24 cellular contexts compared by ENCODE assay signal in the genomic region with DNA sequence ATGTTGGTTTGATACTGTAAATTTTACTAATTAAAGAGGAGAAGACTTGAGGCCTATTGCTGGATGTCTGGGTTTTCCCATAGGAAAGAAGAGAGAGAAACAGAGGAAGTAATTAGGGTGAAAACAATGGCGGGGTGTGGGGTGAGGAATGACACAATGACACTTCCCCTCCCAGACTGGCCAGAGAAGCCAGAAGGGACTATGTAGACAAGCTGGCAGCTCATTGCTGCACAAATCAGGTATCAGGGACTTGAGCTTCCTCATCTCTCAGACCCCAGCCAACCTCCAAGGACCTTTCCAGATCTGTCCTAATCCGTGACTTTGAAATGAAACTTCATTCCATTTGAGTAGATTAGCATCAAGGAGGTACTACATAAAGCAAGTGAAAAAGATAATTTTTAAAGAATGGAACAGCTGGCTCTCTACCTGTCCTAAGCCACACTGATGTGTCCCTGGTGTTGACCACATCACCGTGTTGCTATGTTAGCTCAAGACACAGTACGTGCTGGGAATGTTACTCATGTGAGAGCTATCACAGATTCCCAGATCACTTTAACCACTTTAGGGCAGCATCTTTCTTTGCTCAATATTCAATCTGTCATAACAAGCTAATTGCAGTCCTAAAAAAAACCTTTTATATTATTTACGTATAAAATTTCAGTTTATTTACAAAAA. TPM values are rescaled to one million over a fixed set of nuclear protein-coding genes. Genes with fewer than 3 reads are reported as not detected.
DNase-seq lines count a peak whose midpoint lies in the region; ATAC-seq, FAIRE-seq and TF ChIP-seq lines count a peak whose summit lies in the region.
"Had no signal": no experiment of that assay in that cellular context is flagged by ENCODE, and none has a peak within 500 bp of the region (broad histone marks: within the 10 kb centered on the region; RNA-seq: fewer than 3 reads in every experiment).

No MANE protein-coding gene starts in this region.

- 88 to 100% methylated on average over 1 to 5 of the region's 5 CpGs for WGBS in H1 (ENCODE audit: extremely low coverage in 1 of 2, insufficient coverage in 1 of 2, insufficient read length in 1 of 2, insufficient replicate concordance in 2 of 2, low coverage in 1 of 2, low lambda C conversion rate in 2 of 2, missing lambda C conversion rate in 1 of 2), 2 experiments
- 96% methylated on average over 2 of the region's 5 CpGs for WGBS in mesodermal cell (ENCODE audit: insufficient coverage in 2 of 2), 2 experiments

- ATAC-seq in HG03521 (IDR thresholded peaks at IDR 0.05; ENCODE audit: unreplicated experiment) (no peak), HG03442 (IDR thresholded peaks at IDR 0.05; ENCODE audit: unreplicated experiment) (no peak)

- peak overlapping the region; percentile 24; the same call in 1 of the 2 replicates for H2AFZ ChIP-seq in H1 (ENCODE audit: low read length)
- H2AFZ ChIP-seq: PC-9 had no signal

- no peak overlapping the region; the same call in 1 of the 2 replicates for H2BK20ac ChIP-seq in H1 (ENCODE audit: low read length)

- H3K14ac ChIP-seq in H1 (ENCODE audit: insufficient read length) = no peak overlapping the region

- H3K18ac ChIP-seq in H1 (ENCODE audit: extremely low read depth, low read length) = no peak overlapping the region

- H3K9me3 ChIP-seq in H1 (ENCODE audit: insufficient read depth in 2 of 2, low read depth in 1 of 2, low read length in 1 of 2) (no peaks in the 10 kb centered on the region), mesodermal cell (ENCODE audit: control insufficient read depth, low read length) (no peaks in the 10 kb centered on the region)

- H4K8ac ChIP-seq in H1 (ENCODE audit: extremely low read depth, insufficient read depth, low read length) = no peak overlapping the region

- no peak overlapping the region; the same call in 1 of the 2 replicates for H2BK15ac ChIP-seq in H1 (ENCODE audit: low read length)

- DNase-seq in AG10803 (ENCODE audit: low read depth) (peak; percentile 34), LHCN-M2 (ENCODE audit: low read depth) (peak; percentile 19), H1 (ENCODE audit: low read depth in 1 of 2, low spot score in 2 of 2) (no peak), NCI-H1930 (lab: John Stamatoyannopoulos, UW) (no peak), H7 (no peak)
- DNase-seq: CD8-positive, alpha-beta memory T cell; DMS79 treated with DMSO at 0.1 percent for 48 hours; GDM1; GOT3; NCI-H1092; NCI-H146; NCI-H2081 treated with DMSO at 0.1 percent for 48 hours; NCI-H510A; NCI-H774; PC-9 had no signal

- no peak for TF ChIP-seq CTCF in AG10803 (conservative IDR thresholded peaks at IDR 0.05; ENCODE audit: low read length)
- TF ChIP-seq CTCF in H1 (IDR thresholded peaks at IDR 0.05; ENCODE audit: control extremely low read depth in 1 of 3, insufficient read depth in 1 of 3, low read depth in 1 of 3, low read length in 3 of 3) = no peak

- no peak overlapping the region for H3K9ac ChIP-seq in H1 (replicated peaks in 1 of 4; ENCODE audit: extremely low read depth in 1 of 4, low read depth in 3 of 4, low read length in 3 of 4)
- H3K9ac ChIP-seq: BLaER1 treated with 17β-estradiol and CSF1 and Interleukin-3, amounts not matched to agents 10 nM and 100 nM had no signal

- H3K36me3 ChIP-seq in H1 (ENCODE audit: control insufficient read depth in 2 of 4, insufficient read depth in 4 of 4, low read length in 3 of 4) = no peaks in the 10 kb centered on the region
- H3K36me3 ChIP-seq in mesodermal cell (ENCODE audit: control insufficient read depth, insufficient read depth, low read length) = no peaks in the 10 kb centered on the region
- H3K36me3 ChIP-seq in H7 (replicated peaks; ENCODE audit: control insufficient read depth, insufficient read depth, low read length) = no peaks in the 10 kb centered on the region
- H3K36me3 ChIP-seq: BLaER1 treated with 17β-estradiol and CSF1 and Interleukin-3, amounts not matched to agents 10 nM and 100 nM had no signal

- H4K20me1 ChIP-seq in H1 (replicated peaks in 1 of 2; ENCODE audit: control insufficient read depth in 1 of 2, insufficient read depth in 2 of 2, low read length in 2 of 2) = no peaks in the 10 kb centered on the region
- H4K20me1 ChIP-seq: BLaER1 treated with 17β-estradiol and CSF1 and Interleukin-3, amounts not matched to agents 10 nM and 100 nM had no signal

- no peak overlapping the region for H3K23ac ChIP-seq in H1 (ENCODE audit: insufficient read length)

- H4K91ac ChIP-seq in H1 (replicated peaks; ENCODE audit: insufficient read length, low read length) = no peak overlapping the region

- no peak overlapping the region for H3K4me2 ChIP-seq in H1 (ENCODE audit: insufficient read depth in 1 of 2, low read depth in 2 of 2, low read length in 2 of 2)
- H3K4me2 ChIP-seq: BLaER1 treated with 17β-estradiol and CSF1 and Interleukin-3, amounts not matched to agents 10 nM and 100 nM; PC-9 had no signal

- TF ChIP-seq EP300 in H1 (IDR thresholded peaks at IDR 0.05; ENCODE audit: borderline replicate concordance in 1 of 2, low read depth in 2 of 2, low read length in 2 of 2) = no peak

- H3K27me3 ChIP-seq in H1 (replicated peaks in 1 of 4; ENCODE audit: control insufficient read depth in 3 of 4, extremely low read depth in 1 of 4, insufficient read depth in 3 of 4, low read length in 3 of 4) = no peaks in the 10 kb centered on the region
- no peaks in the 10 kb centered on the region for H3K27me3 ChIP-seq in H7 (ENCODE audit: control insufficient read depth, insufficient read depth, low read length)
- H3K27me3 ChIP-seq: BLaER1 treated with 17β-estradiol and CSF1 and Interleukin-3, amounts not matched to agents 10 nM and 100 nM had no signal

- H3K27ac ChIP-seq in H1 (ENCODE audit: low read depth, low read length) = no peak overlapping the region
- peak overlapping the region; percentile 23 for H3K27ac ChIP-seq in mesodermal cell (ENCODE audit: low read depth, low read length, severe bottlenecking)
- H3K27ac ChIP-seq: BLaER1 treated with 17β-estradiol and CSF1 and Interleukin-3, amounts not matched to agents 10 nM and 100 nM; PC-9 had no signal

- POLR2A ChIA-PET in H1 (lab: Charles Lee; ENCODE audit: partially characterized antibody) = no interaction called here

- no peak for TF ChIP-seq POLR2A in H1 (IDR thresholded peaks at IDR 0.05; ENCODE audit: control extremely low read depth in 1 of 2, low read depth in 2 of 2, low read length in 2 of 2)

- H3K79me2 ChIP-seq in H1 (ENCODE audit: control insufficient read depth in 1 of 2, insufficient read depth in 2 of 2, low read length in 2 of 2) = no peaks in the 10 kb centered on the region

- H3K4me1 ChIP-seq in H1 (replicated peaks in 1 of 4; ENCODE audit: control insufficient read depth in 3 of 4, insufficient read depth in 4 of 4, low read length in 3 of 4) = peaks cover 0 to 5% (median 1%) of the 10 kb centered on the region in 4 experiments; a peak in 2 of 7 replicates
- H3K4me1 ChIP-seq in mesodermal cell (ENCODE audit: control insufficient read depth, insufficient read depth, low read length, poor library complexity, severe bottlenecking) = peaks cover 19% of the 10 kb centered on the region

- no peak for FAIRE-seq in H1 (lab: Jason Lieb, UNC)
- FAIRE-seq: D721Med, GM12891 had no signal

- H3K4me3 ChIP-seq in AG10803 (ENCODE audit: low read length) = no peak overlapping the region
- no peak overlapping the region for H3K4me3 ChIP-seq in H1 (ENCODE audit: extremely low read depth in 1 of 4, insufficient read depth in 2 of 4, low read depth in 3 of 4, low read length in 4 of 4)
- no peak overlapping the region for H3K4me3 ChIP-seq in mesodermal cell (ENCODE audit: extremely low read depth, insufficient read depth, low read length, poor library complexity, severe bottlenecking)
- no peak overlapping the region for H3K4me3 ChIP-seq in H7 (ENCODE audit: insufficient read depth, low read depth, low read length)
- H3K4me3 ChIP-seq: BLaER1 treated with 17β-estradiol and CSF1 and Interleukin-3, amounts not matched to agents 10 nM and 100 nM; PC-9 had no signal

- no peak overlapping the region for H2AK5ac ChIP-seq in H1 (ENCODE audit: low read depth, low read length)

- no peak overlapping the region for H3K56ac ChIP-seq in H1 (replicated peaks; ENCODE audit: insufficient read length, low read depth, low read length)

- no peaks in the 10 kb centered on the region for H3K23me2 ChIP-seq in H1 (ENCODE audit: low read depth, low read length)

- CTCF ChIA-PET in H1 (lab: Charles Lee; ENCODE audit: partially characterized antibody) = interaction anchor here (0.5 to 1.6 kb wide), 10 partner anchors 10 to 884 kb away, joined by 3 to 4 read pairs (median 3); no protein-coding TSS in a partner anchor

- no peak for TF ChIP-seq RAD21 in H1 (IDR thresholded peaks at IDR 0.05 in 1 of 2, conservative IDR thresholded peaks at IDR 0.05 in 1 of 2; ENCODE audit: low read depth in 2 of 2, low read length in 2 of 2)

- no peak overlapping the region; the same call in 1 of the 2 replicates for H2BK12ac ChIP-seq in H1 (ENCODE audit: low read depth, low read length)

- H2BK120ac ChIP-seq in H1 (replicated peaks; ENCODE audit: low read depth, low read length) = no peak overlapping the region

- H3K79me1 ChIP-seq in H1 (ENCODE audit: low read depth, low read length) = no peaks in the 10 kb centered on the region

- no peak overlapping the region for H4K5ac ChIP-seq in H1 (ENCODE audit: insufficient read length, low read depth, low read length)

- H3K4ac ChIP-seq in H1 (replicated peaks; ENCODE audit: insufficient read length, low read depth, low read length) = no peak overlapping the region

- H2BK5ac ChIP-seq in H1 (ENCODE audit: low read depth, low read length) = no peak overlapping the region

RNA-seq across cellular contexts. Expression of gene TMEM212, which starts 22.2 kb away (rescaled TPM):
- not detected in 2 replicates for total RNA-seq in LHCN-M2 (2014; rRNA removed)
- not detected for polyA plus RNA-seq in LHCN-M2 (2012)
- total RNA-seq in H1 (2021; fragmentation: NEBNext Ultra II Directional; extraction: Animal tissue kit (Norgen Biotek cat#: 25700)) = not detected in 2 replicates
- polyA plus RNA-seq in H1 (2011; rRNA removed) = not detected in 2 replicates
- polyA plus RNA-seq in H1 (2011; cell fraction: cytosol; rRNA removed) = not detected
- not detected for polyA plus RNA-seq in H1 (2011; cell fraction: nucleus; rRNA removed)
- not detected in 4 replicates for polyA plus RNA-seq in H1 (2012, experiment 1 of 2)
- polyA plus RNA-seq in H1 (2012, experiment 2 of 2) = not detected
- polyA plus RNA-seq in H1 (2013, experiment 1 of 2) = not detected
- not detected for polyA plus RNA-seq in H1 (2013, experiment 2 of 2)
- polyA minus RNA-seq in H1 (2011; rRNA and poly(A)+ RNA removed) = not detected in 2 replicates
- polyA minus RNA-seq in H1 (2011; cell fraction: cytosol; rRNA and poly(A)+ RNA removed) = not detected
- polyA minus RNA-seq in H1 (2011; cell fraction: nucleus; rRNA and poly(A)+ RNA removed) = not detected
- not detected for polyA plus RNA-seq in mesodermal cell (2013, experiment 1 of 2)
- not detected for polyA plus RNA-seq in mesodermal cell (2013, experiment 2 of 2)
- not detected in 2 replicates for total RNA-seq in H7 (2014; rRNA removed; shearing (Covaris generic))
- total RNA-seq: A172; CD8-positive, alpha-beta memory T cell; HT1080; PC-9; SK-MEL-5 had no signal
- polyA plus RNA-seq: CD8-positive, alpha-beta memory T cell had no signal

RNA-seq across cellular contexts. Expression of gene PLD1, which starts 55.0 kb away (rescaled TPM):
- total RNA-seq in LHCN-M2 (2014; rRNA removed) = 1.1 and 1.5 TPM in 2 replicates
- polyA plus RNA-seq in LHCN-M2 (2012) = 1.1 TPM
- total RNA-seq in H1 (2021; fragmentation: NEBNext Ultra II Directional; extraction: Animal tissue kit (Norgen Biotek cat#: 25700)) = 2.6 and 3.1 TPM in 2 replicates
- polyA plus RNA-seq in H1 (2011; rRNA removed) = 0.88 and 1.2 TPM in 2 replicates
- polyA plus RNA-seq in H1 (2011; cell fraction: cytosol; rRNA removed) = 0.80 TPM
- 0.80 TPM for polyA plus RNA-seq in H1 (2011; cell fraction: nucleus; rRNA removed)
- 1.3 to 3.1 TPM (median 1.8 TPM) in 4 replicates for polyA plus RNA-seq in H1 (2012, experiment 1 of 2)
- polyA plus RNA-seq in H1 (2012, experiment 2 of 2) = 0.29 TPM
- polyA plus RNA-seq in H1 (2013, experiment 1 of 2) = 1.3 TPM
- polyA plus RNA-seq in H1 (2013, experiment 2 of 2) = 1.0 TPM
- 3.3 and 3.5 TPM in 2 replicates for polyA minus RNA-seq in H1 (2011; rRNA and poly(A)+ RNA removed)
- polyA minus RNA-seq in H1 (2011; cell fraction: cytosol; rRNA and poly(A)+ RNA removed) = 3.2 TPM
- 4.8 TPM for polyA minus RNA-seq in H1 (2011; cell fraction: nucleus; rRNA and poly(A)+ RNA removed)
- polyA plus RNA-seq in mesodermal cell (2013, experiment 1 of 2) = 15.1 TPM
- polyA plus RNA-seq in mesodermal cell (2013, experiment 2 of 2) = 20.3 TPM
- total RNA-seq in H7 (2014; rRNA removed; shearing (Covaris generic)) = 2.3 and 2.7 TPM in 2 replicates

Comparison
In these comparisons a context has a peak if more than half of its experiments do, and no peak if none do; other contexts are left out.
1. DNase-seq: peak in AG10803 (single experiment) and LHCN-M2 (single experiment); none in H1 (0 of 2), NCI-H1930 (0 of 2) and H7 (single experiment).